ENCODE assay signal across 16 cellular contexts in genomic region chr5:20102291-20102690, GRCh38.
DNase-seq lines count a peak whose midpoint lies in the region; ATAC-seq and TF ChIP-seq lines count a peak whose summit lies in the region.
"Had no signal": no experiment of that assay in that cellular context is flagged by ENCODE, and none has a peak within 500 bp of the region (broad histone marks: within the 10 kb centered on the region; RNA-seq: fewer than 3 reads in every experiment).

No MANE protein-coding gene starts in this region.

- no peak overlapping the region for H3K18ac ChIP-seq in mesendoderm (ENCODE audit: low read length)

- WGBS in mesendoderm (ENCODE audit: extremely low coverage, insufficient coverage, low lambda C conversion rate) = no CpG with 5 or more reads among the region's 7 CpGs

- no peaks in the 10 kb centered on the region for H3K36me3 Mint-ChIP-seq in CD4-positive, alpha-beta T cell (ENCODE audit: low read depth)
- H3K36me3 Mint-ChIP-seq: CD8-positive, alpha-beta T cell had no signal

- intact Hi-C loops in OCI-LY7 (cut with micrococcal nuclease; ENCODE audit: unreplicated experiment) = no loop called here
- intact Hi-C loops in CD4-positive, alpha-beta T cell (cut with DNase I, micrococcal nuclease) = no loop called here

- peak; percentile 80 for ATAC-seq in foreskin keratinocyte
- no peak for ATAC-seq in CD4-positive, alpha-beta T cell (ENCODE audit: poor library complexity)
- ATAC-seq: A549; CD8-positive, alpha-beta T cell; HCT116; HepG2 had no signal

- no peak overlapping the region for H3K9ac ChIP-seq in mesendoderm (ENCODE audit: low read length)

- no peak overlapping the region for H2BK120ac ChIP-seq in mesendoderm (ENCODE audit: low read depth, low read length)

- H3K4me1 Mint-ChIP-seq in CD4-positive, alpha-beta T cell (ENCODE audit: low read depth) = no peaks in the 10 kb centered on the region

- H2AK5ac ChIP-seq in mesendoderm (ENCODE audit: low read length) = no peak overlapping the region

- H3K79me1 ChIP-seq in mesendoderm (ENCODE audit: low read length) = no peaks in the 10 kb centered on the region

- no peak overlapping the region for H3K4ac ChIP-seq in mesendoderm (ENCODE audit: low read depth, low read length)

- H3K27ac ChIP-seq in foreskin keratinocyte (no peak overlapping the region), mesendoderm (ENCODE audit: low read depth, low read length) (no peak overlapping the region), OCI-LY7 (ENCODE audit: low read depth, low read length, poor library complexity, severe bottlenecking) (no peak overlapping the region)
- no peak overlapping the region for H3K27ac ChIP-seq in CD4-positive, alpha-beta T cell (ENCODE audit: low read depth, low read length)
- H3K27ac ChIP-seq: A549, C4-2B had no signal

- H4K20me1 ChIP-seq in OCI-LY7 (ENCODE audit: insufficient read depth, low read length) = no peaks in the 10 kb centered on the region

- H3K4me1 ChIP-seq in foreskin keratinocyte (no peaks in the 10 kb centered on the region), mesendoderm (ENCODE audit: control insufficient read depth, low read depth, low read length) (peaks cover 3% of the 10 kb centered on the region), OCI-LY7 (ENCODE audit: insufficient read depth, low read length, poor library complexity, severe bottlenecking) (no peaks in the 10 kb centered on the region)
- H3K4me1 ChIP-seq: A549, BE2C had no signal

- H3K27me3 Mint-ChIP-seq in CD4-positive, alpha-beta T cell = no peaks in the 10 kb centered on the region

- H3K9me3 Mint-ChIP-seq in CD4-positive, alpha-beta T cell = peaks cover 12% of the 10 kb centered on the region

- no peaks in the 10 kb centered on the region for H3K36me3 ChIP-seq in mesendoderm (ENCODE audit: control insufficient read depth, insufficient read depth, low read length)
- no peaks in the 10 kb centered on the region for H3K36me3 ChIP-seq in OCI-LY7 (ENCODE audit: insufficient read depth, low read length)
- H3K36me3 ChIP-seq: BE2C had no signal

- no peak overlapping the region for H2BK15ac ChIP-seq in mesendoderm (replicated peaks; ENCODE audit: low read depth)

- no peak overlapping the region for H3K4me3 Mint-ChIP-seq in CD4-positive, alpha-beta T cell
- H3K4me3 Mint-ChIP-seq: CD8-positive, alpha-beta T cell had no signal

- CTCF ChIA-PET in OCI-LY7 (lab: Charles Lee; ENCODE audit: unreplicated experiment) = interaction anchor here (0.5 kb wide), 1 partner anchor 394 kb away, joined by 3 read pairs; no protein-coding TSS in a partner anchor
- CTCF ChIA-PET in CD4-positive, alpha-beta T cell (lab: Charles Lee) = no interaction called here

- H3K4me2 ChIP-seq in mesendoderm (ENCODE audit: low read length) (no peak overlapping the region), OCI-LY7 (ENCODE audit: low read length) (no peak overlapping the region)
- H3K4me2 ChIP-seq: A549 had no signal

- H4K5ac ChIP-seq in mesendoderm (ENCODE audit: low read length) = peak overlapping the region; percentile 66

- H3K27me3 ChIP-seq in foreskin keratinocyte (no peaks in the 10 kb centered on the region), mesendoderm (ENCODE audit: insufficient read depth, low read length, poor library complexity) (no peaks in the 10 kb centered on the region)
- H3K27me3 ChIP-seq in CD4-positive, alpha-beta T cell (ENCODE audit: control insufficient read depth, insufficient read depth, low read length) = no peaks in the 10 kb centered on the region
- H3K27me3 ChIP-seq: BE2C had no signal

- H2AFZ ChIP-seq in OCI-LY7 (ENCODE audit: low read length) = no peak overlapping the region

- H3K56ac ChIP-seq in mesendoderm (ENCODE audit: low read length) = no peak overlapping the region

- H3K4me3 ChIP-seq in mesendoderm (ENCODE audit: low read length) (no peak overlapping the region), OCI-LY7 (ENCODE audit: low read depth, low read length, poor library complexity, severe bottlenecking) (no peak overlapping the region)
- H3K4me3 ChIP-seq: A549 had no signal

- no peak overlapping the region for H3K23ac ChIP-seq in mesendoderm (ENCODE audit: low read length)

- TF ChIP-seq CTCF in foreskin keratinocyte (conservative IDR thresholded peaks at IDR 0.05) = no peak
- no peak for TF ChIP-seq CTCF in OCI-LY7 (conservative IDR thresholded peaks at IDR 0.05; ENCODE audit: low read length)
- TF ChIP-seq CTCF in CD4-positive, alpha-beta T cell (IDR thresholded peaks at IDR 0.05) = no peak

- no TSS peak for BruUV-seq in OCI-LY7 (replicated peaks; lab: Mats Ljungman, UMichigan)

- H3K9me2 ChIP-seq in OCI-LY7 (ENCODE audit: insufficient read depth, low read length) = no peaks in the 10 kb centered on the region

- H3K79me2 ChIP-seq in mesendoderm (ENCODE audit: control insufficient read depth, insufficient read depth, low read length) (no peaks in the 10 kb centered on the region), OCI-LY7 (ENCODE audit: insufficient read depth, low read depth, low read length) (no peaks in the 10 kb centered on the region)

- DNase-seq in NCI-H69 (lab: John Stamatoyannopoulos, UW) = peak; percentile 18
- DNase-seq in SK-N-DZ (ENCODE audit: low spot score) = peak; percentile 82
- DNase-seq in foreskin keratinocyte = peak; percentile 53 to 75
- DNase-seq in mesendoderm = no peak
- DNase-seq in cerebellum (ENCODE audit: low spot score) = no peak
- DNase-seq in OCI-LY7 (ENCODE audit: low spot score) = no peak
- DNase-seq in CD4-positive, alpha-beta T cell = no peak
- no peak for DNase-seq in DMS53 (lab: John Stamatoyannopoulos, UW)
- DNase-seq: BE2C; CD8-positive, alpha-beta T cell; COR-L47; GF-D8 had no signal

- POLR2A ChIA-PET in OCI-LY7 (lab: Charles Lee) = no interaction called here
- POLR2A ChIA-PET in CD4-positive, alpha-beta T cell (lab: Charles Lee) = no interaction called here

- H3K27ac Mint-ChIP-seq in CD4-positive, alpha-beta T cell = no peak overlapping the region
- H3K27ac Mint-ChIP-seq: CD8-positive, alpha-beta T cell had no signal

- H3K9me3 ChIP-seq in OCI-LY7 (ENCODE audit: low read length) = no peaks in the 10 kb centered on the region
- no peaks in the 10 kb centered on the region for H3K9me3 ChIP-seq in CD4-positive, alpha-beta T cell (ENCODE audit: control insufficient read depth, low read length)
- H3K9me3 ChIP-seq: A549, BE2C had no signal

- no peak overlapping the region for H2BK5ac ChIP-seq in mesendoderm (ENCODE audit: low read length)

- H4K8ac ChIP-seq in mesendoderm (ENCODE audit: low read depth, low read length) = no peak overlapping the region

Comparison
In these comparisons a context has a peak if more than half of its experiments do, and no peak if none do; other contexts are left out.
1. DNase-seq: peak in NCI-H69 (single experiment), SK-N-DZ (single experiment) and foreskin keratinocyte (2 of 2); none in mesendoderm (single experiment), cerebellum (single experiment), OCI-LY7 (single experiment), CD4-positive, alpha-beta T cell (0 of 10) and DMS53 (single experiment).